Comparison of ENCODE assay signal across 1 cellular context in the genomic region with DNA sequence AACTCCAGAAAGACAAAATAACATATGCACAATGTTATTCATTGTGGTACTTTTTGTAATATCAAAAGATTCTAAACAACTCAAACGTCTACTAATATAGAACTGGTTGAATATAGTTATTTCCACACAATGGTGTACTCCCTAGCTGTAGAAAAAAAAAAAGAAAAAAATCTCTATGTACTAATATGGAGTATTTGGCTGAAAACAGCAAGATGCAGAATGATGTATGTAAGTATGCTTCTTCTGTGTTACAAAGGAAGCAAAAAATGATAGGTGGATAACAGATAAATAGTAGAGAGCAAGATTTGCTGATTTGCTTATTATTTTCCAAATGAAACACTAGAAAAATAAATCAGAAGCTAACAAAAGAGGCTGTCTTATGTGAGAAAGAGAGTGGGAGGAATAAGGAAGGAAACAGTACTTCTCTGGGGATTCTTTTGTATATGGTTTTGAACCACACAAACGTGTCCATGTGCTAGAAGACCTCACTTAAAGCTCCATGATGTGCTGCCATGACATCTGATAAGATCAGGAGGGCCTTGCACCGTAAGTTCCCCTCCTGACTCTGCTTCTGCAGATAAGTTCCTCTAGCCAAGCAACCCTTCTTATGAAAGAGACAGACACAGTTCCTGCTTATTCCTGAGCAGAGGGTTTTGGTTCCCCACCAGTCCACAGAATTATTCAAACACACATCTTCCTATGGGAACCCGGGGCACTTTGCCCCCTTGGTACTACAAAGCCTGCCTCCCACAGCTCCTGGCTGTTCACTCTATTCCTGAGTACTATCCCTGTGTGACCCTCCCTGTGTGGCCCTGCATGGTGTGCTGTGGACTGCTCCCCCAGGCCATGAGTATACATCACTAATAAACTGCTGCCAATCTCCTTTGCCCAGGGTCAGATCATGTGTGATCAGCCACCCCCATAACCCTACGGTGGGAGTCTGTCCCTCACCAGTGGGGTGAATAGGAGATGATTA.
A peak's percentile ranks its signal among the peaks of the same experiment; 100 is the strongest.
TF ChIP-seq lines count a peak whose summit lies in the region.

No MANE protein-coding gene starts in this region.

TF ChIP-seq in K562, 482 proteins besides CTCF, POLR2A, EP300 and RAD21 (continued from another document and continues in another):
- TF ChIP-seq IFI16 (CRISPR knock-in tag; IDR thresholded peaks at IDR 0.05) (no peak), MEIS2 (IDR thresholded peaks at IDR 0.05; ENCODE audit: partially characterized antibody) (peak; percentile 67), CC2D1A (IDR thresholded peaks at IDR 0.05) (peak; percentile 90), CHD2 (IDR thresholded peaks at IDR 0.05; ENCODE audit: low read depth, low read length) (no peak), ZNF668 (CRISPR knock-in tag; IDR thresholded peaks at IDR 0.05) (peak; percentile 81; the same call in 1 of the 2 replicates), ARID3A (IDR thresholded peaks at IDR 0.05; ENCODE audit: borderline replicate concordance, low read depth, low read length) (no peak), ZNF121 (CRISPR knock-in tag; conservative IDR thresholded peaks at IDR 0.05) (no peak), MTA2 (IDR thresholded peaks at IDR 0.05; ENCODE audit: low read depth) (peak; percentile 51; the same call in 1 of the 2 replicates), TEAD1 (CRISPR knock-in tag; IDR thresholded peaks at IDR 0.05) (peak in 1 of 2 experiments; percentile 4; a peak in 1 of 4 replicates), NR4A1 (CRISPR knock-in tag; IDR thresholded peaks at IDR 0.05) (peak; percentile 36; the same call in 1 of the 2 replicates), NR4A1 (tag; IDR thresholded peaks at IDR 0.05) (no peak), ARID1B (IDR thresholded peaks at IDR 0.05) (peak; percentile 91), BHLHE40 (IDR thresholded peaks at IDR 0.05; ENCODE audit: low read length) (0 out of 2 replicates have a peak, but pooled peaks have one; percentile 29), TBP (optimal IDR thresholded peaks at IDR 0.05; ENCODE audit: low read depth, low read length) (peak; percentile 62), SMARCE1 (IDR thresholded peaks at IDR 0.05) (peak; percentile 88), CEBPB (tag; IDR thresholded peaks at IDR 0.05) (peak; percentile 60), ZNF584 (CRISPR knock-in tag; IDR thresholded peaks at IDR 0.05; ENCODE audit: low read depth) (peak; percentile 92), COPS2 (conservative IDR thresholded peaks at IDR 0.05) (no peak), RBM22 (IDR thresholded peaks at IDR 0.05; ENCODE audit: low read depth, low read length, poor library complexity, severe bottlenecking) (no peak), CREB3 (tag; conservative IDR thresholded peaks at IDR 0.05; ENCODE audit: low read depth) (peak; percentile 84), ZNF24 (IDR thresholded peaks at IDR 0.05) (peak; percentile 62), RBM14 (IDR thresholded peaks at IDR 0.05; ENCODE audit: borderline replicate concordance, insufficient read depth, low read depth, low read length) (no peak), NR2F6 (CRISPR knock-in tag; IDR thresholded peaks at IDR 0.05) (no peak), TBL1XR1 (IDR thresholded peaks at IDR 0.05; ENCODE audit: low read length in 2 of 2) (no peak; a peak in 2 of 4 replicates), ZNF639 (CRISPR knock-in tag; conservative IDR thresholded peaks at IDR 0.05 in 1 of 2, IDR thresholded peaks at IDR 0.05 in 1 of 2) (peak in 1 of 2 experiments; percentile 93; a peak in 2 of 4 replicates), ZNF395 (CRISPR knock-in tag; IDR thresholded peaks at IDR 0.05) (peak; percentile 96), RHOXF2B (CRISPR knock-in tag; conservative IDR thresholded peaks at IDR 0.05) (no peak), NCOA1 (IDR thresholded peaks at IDR 0.05; ENCODE audit: low read depth) (peak; percentile 51; the same call in 1 of the 2 replicates), AFF1 (IDR thresholded peaks at IDR 0.05; ENCODE audit: low read depth in 1 of 2, partially characterized antibody in 2 of 2) (peak; percentile 62 to 68), HEY1 (CRISPR knock-in tag; IDR thresholded peaks at IDR 0.05; ENCODE audit: borderline replicate concordance) (0 out of 2 replicates have a peak, but pooled peaks have one; percentile 7), ETV1 (tag; conservative IDR thresholded peaks at IDR 0.05; ENCODE audit: low read depth) (peak; percentile 60), CHD4 (IDR thresholded peaks at IDR 0.05; ENCODE audit: insufficient read depth, insufficient replicate concordance, low read depth, low read length, poor library complexity, severe bottlenecking) (no peak), ID3 (CRISPR knock-in tag; IDR thresholded peaks at IDR 0.05) (no peak), ID3 (tag; IDR thresholded peaks at IDR 0.05) (no peak), SNIP1 (IDR thresholded peaks at IDR 0.05; ENCODE audit: low read depth) (no peak), FOXP4 (CRISPR knock-in tag; IDR thresholded peaks at IDR 0.05; ENCODE audit: borderline replicate concordance) (no peak), RERE (CRISPR knock-in tag; IDR thresholded peaks at IDR 0.05; ENCODE audit: borderline replicate concordance) (no peak), KDM1A (IDR thresholded peaks at IDR 0.05) (0 out of 4 replicates have a peak, but pooled peaks of 1 of the 2 experiments have one; percentile 3), SMARCA5 (IDR thresholded peaks at IDR 0.05) (peak; percentile 81; the same call in 1 of the 2 replicates), FOXK2 (conservative IDR thresholded peaks at IDR 0.05 in 1 of 2, IDR thresholded peaks at IDR 0.05 in 1 of 2; ENCODE audit: low read depth in 2 of 2) (0 out of 4 replicates have a peak, but pooled peaks of 1 of the 2 experiments have one; percentile 43), NCOA2 (IDR thresholded peaks at IDR 0.05; ENCODE audit: partially characterized antibody in 2 of 2) (no peak)
